Comparison of ENCODE assay signal across 9 cellular contexts in the genomic region with DNA sequence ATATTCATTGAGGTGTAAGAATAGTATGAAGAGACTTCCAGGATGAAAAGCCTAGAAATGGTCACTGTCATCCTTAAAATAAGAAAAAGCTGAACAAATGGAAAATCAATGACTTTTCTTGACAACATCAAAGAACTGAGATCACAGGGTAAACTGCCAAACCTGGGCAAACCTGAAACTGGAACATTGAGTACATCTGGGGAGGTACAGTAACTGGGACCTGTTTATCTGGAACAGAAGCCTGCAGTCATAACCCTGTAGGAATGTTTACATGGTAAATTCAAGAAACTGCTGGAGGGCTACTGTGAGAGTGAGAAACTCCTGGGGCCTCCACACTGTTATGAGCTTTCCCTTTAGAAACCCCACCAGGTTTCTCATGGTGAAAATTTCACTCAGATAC.
"Had no signal": no experiment of that assay in that cellular context is flagged by ENCODE, and none has a peak within 500 bp of the region (broad histone marks: within the 10 kb centered on the region; RNA-seq: fewer than 3 reads in every experiment).

No MANE protein-coding gene starts in this region.

- H3K4me3 ChIP-seq: GM23248, GM23338, HAP-1 had no signal

- ATAC-seq: GM23338, HCT116 had no signal

- H3K27ac ChIP-seq: GM23248 had no signal

- H3K4me2 ChIP-seq: GM23338 had no signal

- DNase-seq: GM23248, GOT3, H7, H9, HCEC 1CT, HFFc6 had no signal

- H3K36me3 ChIP-seq: HAP-1 had no signal

- H3K9me3 Mint-ChIP-seq: H9 had no signal

- H3K4me3 Mint-ChIP-seq: GM23338, H9, HFFc6 had no signal

- H3K9me3 ChIP-seq: HAP-1 had no signal

- H3K4me1 ChIP-seq: HAP-1 had no signal

- H3K9ac ChIP-seq: GM23248 had no signal

- H2AFZ ChIP-seq: GM23248, GM23338 had no signal

- H3K27ac Mint-ChIP-seq: GM23338, H9, HFFc6 had no signal

- H3K4me1 Mint-ChIP-seq: GM23338, H9 had no signal
